In the genomic region with DNA sequence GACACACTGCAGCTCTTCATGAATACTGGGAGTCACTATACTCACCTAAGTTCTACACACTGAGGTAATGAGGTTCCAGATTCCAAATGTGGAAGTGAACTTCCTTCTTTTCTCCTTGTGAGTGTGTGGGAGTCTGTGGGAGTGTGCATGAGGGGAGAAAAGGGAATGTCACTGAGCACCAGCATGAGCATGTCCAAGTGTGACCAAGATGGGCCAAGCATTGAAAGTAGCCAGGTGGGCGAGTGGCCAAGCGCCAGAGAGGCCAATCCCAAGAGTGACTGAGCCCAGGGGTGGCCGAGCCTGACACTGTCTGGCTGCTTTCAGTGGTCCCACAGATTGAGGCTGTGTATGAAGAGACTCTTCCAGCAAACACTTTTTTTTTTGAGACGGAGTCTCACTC, we compare ENCODE assay signal across 35 cellular contexts.
"Had no signal": no experiment of that assay in that cellular context is flagged by ENCODE, and none has a peak within 500 bp of the region (broad histone marks: within the 10 kb centered on the region; RNA-seq: fewer than 3 reads in every experiment).

No MANE protein-coding gene starts in this region.

- H3K36me3 ChIP-seq: adrenal gland, brain microvascular endothelial cell, breast epithelium, cardiac muscle cell had no signal

- H3K4me3 ChIP-seq: adrenal gland, body of pancreas, breast epithelium, cardiac muscle cell had no signal

- H3K27me3 ChIP-seq: adrenal gland, body of pancreas, brain microvascular endothelial cell, breast epithelium, cardiac muscle cell had no signal

- H3K27ac ChIP-seq: adrenal gland, body of pancreas, brain microvascular endothelial cell, breast epithelium, cardiac muscle cell had no signal

- ATAC-seq: activated CD8-positive, alpha-beta T cell treated with anti-CD3 and anti-CD28 coated beads for 36 hours; activated naive CD4-positive, alpha-beta T cell treated with anti-CD3 and anti-CD28 coated beads, Interleukin-2, amount 50 U/mL, for 72 hours; activated T-cell treated with anti-CD3 and anti-CD28 coated beads, Interleukin-2, amount 50 U/mL, for 4 hours; activated T-cell treated with anti-CD3 and anti-CD28 coated beads, Interleukin-2, amount 50 U/mL, for 72 hours; activated T-helper 17 cell treated with anti-CD3 and anti-CD28 coated beads, Interleukin-2, amount 50 U/mL, for 72 hours; body of pancreas had no signal

- DNase-seq: activated B cell treated with CpG ODN at 0.5 μM for 24 hours; activated CD4-positive, alpha-beta memory T cell treated with anti-CD3 and anti-CD28 coated beads for 36 hours; activated CD4-positive, alpha-beta T cell treated with anti-CD3 and anti-CD28 coated beads for 4 hours; activated CD4-positive, alpha-beta T cell treated with anti-CD3 and anti-CD28 coated beads, Interleukin-2, amount 10 ng/mL, durations not matched to agents 24 days and 14 days; activated CD4-positive, alpha-beta T cell treated with anti-CD3 and anti-CD28 coated beads, Interleukin-2, amount 50 U/mL, for 1 hour; activated CD4-positive, alpha-beta T cell treated with anti-CD3 and anti-CD28 coated beads, Interleukin-2, amount 50 U/mL, for 4 hours; activated CD4-positive, CD25-positive, alpha-beta regulatory T cell treated with anti-CD3 and anti-CD28 coated beads, Interleukin-2, amount 50 U/mL, for 72 hours; activated CD8-positive, alpha-beta memory T cell treated with anti-CD3 and anti-CD28 coated beads, Interleukin-2, amount 50 U/mL, for 4 hours; activated CD8-positive, alpha-beta T cell treated with anti-CD3 and anti-CD28 coated beads for 36 hours; activated effector memory CD4-positive, alpha-beta T cell treated with anti-CD3 and anti-CD28 coated beads, Interleukin-2, amount 50 U/mL, for 16 hours; activated gamma-delta T cell treated with Interleukin-2 at 50 U/mL for 16 hours; activated naive CD4-positive, alpha-beta T cell; activated naive CD4-positive, alpha-beta T cell treated with anti-CD3 and anti-CD28 coated beads for 36 hours; activated naive CD4-positive, alpha-beta T cell treated with anti-CD3 and anti-CD28 coated beads, Interleukin-2, amount 50 U/mL, for 16 hours; activated naive CD8-positive, alpha-beta T cell treated with anti-CD3 and anti-CD28 coated beads for 36 hours; activated T-cell treated with anti-CD3 and anti-CD28 coated beads for 4 hours; activated T-cell treated with anti-CD3 and anti-CD28 coated beads, Interleukin-2, amount 50 U/mL, for 1 hour; activated T-cell treated with anti-CD3 and anti-CD28 coated beads, Interleukin-2, amount 50 U/mL, for 4 hours; activated T-cell treated with anti-CD3 and anti-CD28 coated beads, Interleukin-2, amount 50 U/mL, for 72 hours; adrenal gland; amniotic stem cell; aorta; body of pancreas; brain microvascular endothelial cell; caudate nucleus; SW 1271; T-helper 1 cell; T-helper 2 cell; T-helper 9 cell had no signal

- H3K9me3 ChIP-seq: adrenal gland, body of pancreas, breast epithelium had no signal

- FAIRE-seq: astrocyte, TTC549 had no signal

- H3K4me1 ChIP-seq: body of pancreas, breast epithelium had no signal
